In the genomic region with DNA sequence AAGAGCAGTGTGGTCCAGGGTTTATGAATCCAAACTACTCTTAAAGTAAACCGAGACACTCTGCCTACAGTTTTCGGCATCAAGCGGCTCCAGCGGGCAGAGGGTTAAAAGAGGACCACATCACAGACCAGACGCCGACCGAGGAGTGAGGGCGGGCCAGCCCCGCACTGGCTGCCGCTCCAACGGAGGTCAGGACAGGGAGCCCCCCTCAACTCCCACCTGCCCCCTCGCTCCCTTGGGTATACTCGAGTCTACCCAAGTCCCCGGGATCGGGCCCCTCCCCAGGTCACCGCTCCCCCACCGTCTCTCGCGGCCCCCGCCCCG, we compare ENCODE assay signal across 8 cellular contexts. TPM values are rescaled to one million over a fixed set of nuclear protein-coding genes. Genes with fewer than 3 reads are reported as not detected.
DNase-seq lines count a peak whose midpoint lies in the region; ATAC-seq, FAIRE-seq and TF ChIP-seq lines count a peak whose summit lies in the region.

No MANE protein-coding gene starts in this region.

- peaks cover 20% of the 10 kb centered on the region for H3K4me1 ChIP-seq in CD8-positive, alpha-beta T cell (ENCODE audit: insufficient read depth, low read length)
- H3K4me1 ChIP-seq in right lobe of liver = peaks cover 0 to 23% (median 6%) of the 10 kb centered on the region in 4 donors

- no peak for TF ChIP-seq CTCF in CD8-positive, alpha-beta T cell (IDR thresholded peaks at IDR 0.05)
- TF ChIP-seq CTCF in chondrocyte (IDR thresholded peaks at IDR 0.05) (no peak), right lobe of liver (IDR thresholded peaks at IDR 0.05) (no peak)

- peak overlapping the region; percentile 61 for H3K27ac ChIP-seq in CD8-positive, alpha-beta T cell (ENCODE audit: low read depth, low read length)
- peak overlapping the region; percentile 92 to 98 (median 92) for H3K27ac ChIP-seq in right lobe of liver

- no peaks in the 10 kb centered on the region for H3K27me3 ChIP-seq in CD8-positive, alpha-beta T cell (ENCODE audit: insufficient read depth, low read length)
- H3K27me3 ChIP-seq in right lobe of liver = no peaks in the 10 kb centered on the region

- H3K9me3 Mint-ChIP-seq in CD8-positive, alpha-beta T cell = no peaks in the 10 kb centered on the region
- no peaks in the 10 kb centered on the region for H3K9me3 Mint-ChIP-seq in chondrocyte (ENCODE audit: low read depth)

- peaks cover 29% of the 10 kb centered on the region for H3K4me1 Mint-ChIP-seq in CD8-positive, alpha-beta T cell (ENCODE audit: low read depth)
- peaks cover 30% of the 10 kb centered on the region for H3K4me1 Mint-ChIP-seq in chondrocyte (ENCODE audit: low read depth)

- intact Hi-C loops in CD8-positive, alpha-beta T cell (cut with DNase I, micrococcal nuclease) = loop anchor here (1.0 to 5.0 kb wide), 10 partner anchors 50 to 736 kb away; a partner anchor contains a TSS
- intact Hi-C loops in right lobe of liver (cut with DNase I) = no loop called here

- ATAC-seq in CD8-positive, alpha-beta T cell = peak; percentile 42
- peak; percentile 38 for ATAC-seq in GM19035 (IDR thresholded peaks at IDR 0.05; ENCODE audit: unreplicated experiment)
- ATAC-seq in right lobe of liver = peak; percentile 38 to 60 (median 48)
- ATAC-seq in HG03442 (IDR thresholded peaks at IDR 0.05; ENCODE audit: unreplicated experiment) = no peak

- H3K27ac Mint-ChIP-seq in CD8-positive, alpha-beta T cell = peak overlapping the region; percentile 93
- peak overlapping the region; percentile 94 for H3K27ac Mint-ChIP-seq in chondrocyte (ENCODE audit: unreplicated experiment)

- no peak for FAIRE-seq in RCC 7860 (lab: Jason Lieb, UNC)

- H3K36me3 Mint-ChIP-seq in CD8-positive, alpha-beta T cell = peaks cover 20% of the 10 kb centered on the region
- peaks cover 2% of the 10 kb centered on the region for H3K36me3 Mint-ChIP-seq in chondrocyte (ENCODE audit: low read depth)

- CTCF ChIA-PET in CD8-positive, alpha-beta T cell (lab: Charles Lee) = no interaction called here

- peak overlapping the region; percentile 97 for H3K4me3 ChIP-seq in CD8-positive, alpha-beta T cell (ENCODE audit: low read depth, low read length)
- H3K4me3 ChIP-seq in right lobe of liver = peak overlapping the region; percentile 61 to 93 (median 87)

- no peaks in the 10 kb centered on the region for H3K27me3 Mint-ChIP-seq in CD8-positive, alpha-beta T cell (ENCODE audit: low read depth)
- no peaks in the 10 kb centered on the region for H3K27me3 Mint-ChIP-seq in chondrocyte (ENCODE audit: low read depth)

- peak overlapping the region; percentile 89 for H3K4me3 Mint-ChIP-seq in CD8-positive, alpha-beta T cell
- peak overlapping the region; percentile 85 for H3K4me3 Mint-ChIP-seq in chondrocyte (ENCODE audit: unreplicated experiment)

- no peaks in the 10 kb centered on the region for H3K36me3 ChIP-seq in CD8-positive, alpha-beta T cell (ENCODE audit: insufficient read depth, low read length)
- peaks cover 0 to 4% (median 0%) of the 10 kb centered on the region in 4 donors for H3K36me3 ChIP-seq in right lobe of liver

- H3K9me3 ChIP-seq in CD8-positive, alpha-beta T cell (ENCODE audit: low read length) = no peaks in the 10 kb centered on the region
- H3K9me3 ChIP-seq in right lobe of liver = no peaks in the 10 kb centered on the region

- POLR2A ChIA-PET in CD8-positive, alpha-beta T cell (lab: Charles Lee) = interaction anchor here (1.0 kb wide), 2 partner anchors 49 to 297 kb away, joined by 3 to 5 read pairs; a partner anchor contains a TSS

- TF ChIP-seq POLR2A in right lobe of liver (IDR thresholded peaks at IDR 0.05) = no peak

- DNase-seq in CD8-positive, alpha-beta T cell = peak in 1 of 7 experiments; percentile 42
- DNase-seq in HT1080 (ENCODE audit: low read depth) = peak; percentile 50
- DNase-seq in RCC 7860 (ENCODE audit: low spot score) = peak; percentile 27
- DNase-seq in chondrocyte (ENCODE audit: low spot score) = peak; percentile 94
- DNase-seq in right lobe of liver = no peak
- peak; percentile 62 for DNase-seq in superior temporal gyrus (ENCODE audit: extremely low spot score)

- WGBS in right lobe of liver (ENCODE audit: insufficient coverage, low coverage, low lambda C conversion rate, missing lambda C conversion rate) = 0% methylated on average over 6 of the region's 21 CpGs

RNA-seq across cellular contexts. Expression of a gene that starts 0.3 kb away (rescaled TPM):
- 10 to 100 TPM; 22.3 to 23.1 TPM for total RNA-seq in CD8-positive, alpha-beta T cell
- 10.7 and 12.9 TPM in 2 replicates for total RNA-seq in HT1080 (2014; rRNA removed; shearing (Covaris generic))
- 8.9 and 10.8 TPM in 2 replicates for polyA plus RNA-seq in HT1080 (2015; cell fraction: cytosol; rRNA removed)
- polyA plus RNA-seq in HT1080 (2015; cell fraction: nucleus; rRNA removed) = 16.5 and 25.3 TPM in 2 replicates
- 32.6 to 33.3 TPM (median 32.9 TPM) in 3 replicates for total RNA-seq in chondrocyte
- 10 to 100 TPM; 24.7 to 31.9 (median 27.8) TPM for total RNA-seq in right lobe of liver

RNA-seq across cellular contexts. Expression of a gene that starts 10.9 kb away (rescaled TPM):
- total RNA-seq in CD8-positive, alpha-beta T cell = not detected
- total RNA-seq in HT1080 (2014; rRNA removed; shearing (Covaris generic)) = not detected in 2 replicates
- not detected in 2 replicates for polyA plus RNA-seq in HT1080 (2015; cell fraction: cytosol; rRNA removed)
- not detected in 2 replicates for polyA plus RNA-seq in HT1080 (2015; cell fraction: nucleus; rRNA removed)
- total RNA-seq in chondrocyte (not detected in 3 replicates), right lobe of liver (not detected)

RNA-seq across cellular contexts. Expression of a gene that starts 50.1 kb away (rescaled TPM):
- 10 to 100 TPM; 44.1 to 47.4 TPM for total RNA-seq in CD8-positive, alpha-beta T cell
- 24.0 and 25.3 TPM in 2 replicates for total RNA-seq in HT1080 (2014; rRNA removed; shearing (Covaris generic))
- 19.8 and 26.9 TPM in 2 replicates for polyA plus RNA-seq in HT1080 (2015; cell fraction: cytosol; rRNA removed)
- 88.2 and 94.7 TPM in 2 replicates for polyA plus RNA-seq in HT1080 (2015; cell fraction: nucleus; rRNA removed)
- total RNA-seq in chondrocyte (35.0 to 44.1 TPM (median 35.9 TPM) in 3 replicates), right lobe of liver (10 to 100 TPM; 10.4 to 17.8 (median 12.9) TPM)

Comparison
In these comparisons a context has a peak if more than half of its experiments do, and no peak if none do; other contexts are left out.
1. DNase-seq: peak in HT1080 (single experiment), RCC 7860 (single experiment), chondrocyte (single experiment) and superior temporal gyrus (single experiment); none in right lobe of liver (0 of 3).
2. intact Hi-C loops: an anchor here in CD8-positive, alpha-beta T cell (1.0 to 5.0 kb wide); none called in right lobe of liver.